1 cellular context compared by ENCODE assay signal in genomic region chr4:156638925-156639605, GRCh38.
A peak's percentile ranks its signal among the peaks of the same experiment; 100 is the strongest.
TF ChIP-seq lines count a peak whose summit lies in the region.

No MANE protein-coding gene starts in this region.

TF ChIP-seq in Ishikawa, 13 proteins besides CTCF, POLR2A, EP300 and RAD21 (continued from another document):
- TF ChIP-seq REST (IDR thresholded peaks at IDR 0.05; ENCODE audit: low read depth): peak; percentile 42; the same call in 1 of the 2 replicates
